In the genomic region with DNA sequence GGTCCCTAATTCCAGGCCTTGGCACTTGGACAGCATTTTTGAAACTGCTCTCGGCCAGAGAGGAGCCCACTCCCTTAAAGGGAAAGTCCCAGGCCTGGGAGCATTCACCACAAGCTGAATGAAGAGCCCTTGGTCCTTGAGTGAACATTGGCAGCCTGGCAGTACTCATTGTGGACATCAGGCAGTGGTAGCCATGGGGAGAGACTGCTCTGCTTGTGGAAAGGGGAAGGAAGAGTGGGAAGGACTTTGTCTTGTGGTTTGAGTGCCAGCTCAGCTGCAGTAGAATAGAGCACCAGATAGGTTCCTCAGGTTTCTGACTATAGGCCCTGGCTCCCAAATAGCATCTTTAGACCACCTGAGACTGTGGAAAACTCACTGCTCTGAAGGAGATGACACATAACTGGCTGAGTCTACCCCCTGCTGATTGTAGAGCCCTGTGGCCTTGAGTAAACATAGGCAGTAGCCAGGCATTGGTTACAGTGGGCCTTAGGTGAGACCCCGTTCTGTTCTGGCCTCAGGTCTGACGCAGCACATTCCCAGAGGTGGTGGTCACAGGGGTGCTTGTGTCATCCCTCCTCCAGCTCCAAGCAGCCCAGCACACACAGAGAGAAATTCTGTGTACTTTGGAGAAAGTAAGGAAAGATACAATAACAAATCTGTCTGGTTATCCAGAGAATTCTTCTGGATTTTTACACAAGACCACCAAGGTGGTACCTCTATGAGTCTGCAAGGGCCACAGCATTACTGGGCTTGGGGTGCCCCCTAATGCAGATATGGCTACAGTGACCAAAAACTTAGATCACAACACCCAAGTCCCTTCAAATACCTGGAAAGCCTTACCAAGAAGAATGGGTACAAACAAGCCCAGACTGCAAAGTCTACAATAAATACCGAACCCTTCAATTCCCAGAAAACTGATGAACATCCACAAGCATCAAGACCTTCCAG, we compare ENCODE assay signal across 11 cellular contexts.
DNase-seq lines count a peak whose midpoint lies in the region; FAIRE-seq and TF ChIP-seq lines count a peak whose summit lies in the region.
"Had no signal": no experiment of that assay in that cellular context is flagged by ENCODE, and none has a peak within 500 bp of the region (broad histone marks: within the 10 kb centered on the region; RNA-seq: fewer than 3 reads in every experiment).

No MANE protein-coding gene starts in this region.

- H3K4me3 Mint-ChIP-seq in osteocyte (ENCODE audit: unreplicated experiment) (no peak overlapping the region), CD14-positive monocyte (no peak overlapping the region)

- peak; percentile 78 to 80 for TF ChIP-seq RAD21 in H1 (IDR thresholded peaks at IDR 0.05 in 1 of 2, conservative IDR thresholded peaks at IDR 0.05 in 1 of 2; ENCODE audit: low read depth in 2 of 2, low read length in 2 of 2)

- H4K5ac ChIP-seq in H1 (ENCODE audit: insufficient read length, low read depth, low read length), result no peak overlapping the region

- H2BK20ac ChIP-seq in H1 (ENCODE audit: low read length), result no peak overlapping the region

- no peak overlapping the region for H3K4ac ChIP-seq in H1 (replicated peaks; ENCODE audit: insufficient read length, low read depth, low read length)

- H3K56ac ChIP-seq in H1 (replicated peaks; ENCODE audit: insufficient read length, low read depth, low read length), result no peak overlapping the region

- no peak for TF ChIP-seq POLR2A in H1 (IDR thresholded peaks at IDR 0.05; ENCODE audit: control extremely low read depth in 1 of 2, low read depth in 2 of 2, low read length in 2 of 2)
- TF ChIP-seq POLR2A in esophagus squamous epithelium (IDR thresholded peaks at IDR 0.05), result no peak

- H3K23ac ChIP-seq in H1 (ENCODE audit: insufficient read length), result no peak overlapping the region

- no peak overlapping the region; the same call in 1 of the 2 replicates for H3K18ac ChIP-seq in H1 (ENCODE audit: extremely low read depth, low read length)

- no peak overlapping the region for H3K14ac ChIP-seq in H1 (ENCODE audit: insufficient read length)

- no peaks in the 10 kb centered on the region for H4K20me1 ChIP-seq in H1 (replicated peaks in 1 of 2; ENCODE audit: control insufficient read depth in 1 of 2, insufficient read depth in 2 of 2, low read length in 2 of 2)

- H3K9ac ChIP-seq in H1 (replicated peaks in 1 of 4; ENCODE audit: extremely low read depth in 1 of 4, low read depth in 3 of 4, low read length in 3 of 4), result no peak overlapping the region

- H4K8ac ChIP-seq in H1 (ENCODE audit: extremely low read depth, insufficient read depth, low read length), result no peak overlapping the region

- no peaks in the 10 kb centered on the region; a peak in 1 of 7 replicates for H3K27me3 ChIP-seq in H1 (replicated peaks in 1 of 4; ENCODE audit: control insufficient read depth in 3 of 4, extremely low read depth in 1 of 4, insufficient read depth in 3 of 4, low read length in 3 of 4)
- no peaks in the 10 kb centered on the region for H3K27me3 ChIP-seq in esophagus squamous epithelium

- no peak overlapping the region for H2BK120ac ChIP-seq in H1 (replicated peaks; ENCODE audit: low read depth, low read length)

- peak overlapping the region; percentile 10 for H3K27ac Mint-ChIP-seq in osteocyte (ENCODE audit: unreplicated experiment)
- H3K27ac Mint-ChIP-seq in CD14-positive monocyte, result no peak overlapping the region

- H2BK12ac ChIP-seq in H1 (ENCODE audit: low read depth, low read length), result no peak overlapping the region; the same call in 1 of the 2 replicates

- peak in 2 of 3 experiments; percentile 44 to 46; a peak in 3 of 4 replicates for TF ChIP-seq CTCF in H1 (IDR thresholded peaks at IDR 0.05; ENCODE audit: control extremely low read depth in 1 of 3, insufficient read depth in 1 of 3, low read depth in 1 of 3, low read length in 3 of 3)
- peak; percentile 52 for TF ChIP-seq CTCF in osteocyte (IDR thresholded peaks at IDR 0.05)
- TF ChIP-seq CTCF in CD14-positive monocyte (IDR thresholded peaks at IDR 0.05), result no peak
- peak in 1 of 6 experiments; percentile 6 for TF ChIP-seq CTCF in esophagus squamous epithelium (IDR thresholded peaks at IDR 0.05)

- H3K79me2 ChIP-seq in H1 (ENCODE audit: control insufficient read depth in 1 of 2, insufficient read depth in 2 of 2, low read length in 2 of 2), result no peaks in the 10 kb centered on the region

- H3K27me3 Mint-ChIP-seq in osteocyte (ENCODE audit: unreplicated experiment) (no peaks in the 10 kb centered on the region), CD14-positive monocyte (ENCODE audit: low read depth in 3 of 3) (no peaks in the 10 kb centered on the region)

- H3K4me1 ChIP-seq in H1 (replicated peaks in 1 of 4; ENCODE audit: control insufficient read depth in 3 of 4, insufficient read depth in 4 of 4, low read length in 3 of 4) (no peaks in the 10 kb centered on the region), esophagus squamous epithelium (no peaks in the 10 kb centered on the region)

- no peaks in the 10 kb centered on the region for H3K36me3 ChIP-seq in H1 (ENCODE audit: control insufficient read depth in 2 of 4, insufficient read depth in 4 of 4, low read length in 3 of 4)
- H3K36me3 ChIP-seq in esophagus squamous epithelium, result no peaks in the 10 kb centered on the region

- CTCF ChIA-PET in H1 (lab: Charles Lee; ENCODE audit: partially characterized antibody), result interaction anchor here (0.5 to 2.0 kb wide), 11 partner anchors 12 to 228 kb away, joined by 3 to 17 read pairs (median 4); a partner anchor contains a TSS

- 0 out of 2 replicates have a peak overlapping the region, but pooled peaks have one; percentile 72 for H2BK15ac ChIP-seq in H1 (ENCODE audit: low read length)

- H2BK5ac ChIP-seq in H1 (ENCODE audit: low read depth, low read length), result no peak overlapping the region

- no peak overlapping the region for H2AK5ac ChIP-seq in H1 (ENCODE audit: low read depth, low read length)

- H3K4me2 ChIP-seq in H1 (ENCODE audit: insufficient read depth in 1 of 2, low read depth in 2 of 2, low read length in 2 of 2), result no peak overlapping the region

- no peak overlapping the region for H2AFZ ChIP-seq in H1 (ENCODE audit: low read length)

- 86% methylated on average over 4 of the region's 4 CpGs; no CpG with 5 or more reads in 1 of the 2 experiments for WGBS in H1 (ENCODE audit: extremely low coverage in 1 of 2, insufficient coverage in 1 of 2, insufficient read length in 1 of 2, insufficient replicate concordance in 2 of 2, low coverage in 1 of 2, low lambda C conversion rate in 2 of 2, missing lambda C conversion rate in 1 of 2), 2 experiments
- 38 to 85% methylated on average over 2 to 3 of the region's 4 CpGs for WGBS in esophagus squamous epithelium, 2 donors

- H3K9me3 ChIP-seq in H1 (ENCODE audit: insufficient read depth in 2 of 2, low read depth in 1 of 2, low read length in 1 of 2) (no peaks in the 10 kb centered on the region), esophagus squamous epithelium (no peaks in the 10 kb centered on the region)

- TF ChIP-seq EP300 in H1 (IDR thresholded peaks at IDR 0.05; ENCODE audit: borderline replicate concordance in 1 of 2, low read depth in 2 of 2, low read length in 2 of 2), result no peak

- POLR2A ChIA-PET in H1 (lab: Charles Lee; ENCODE audit: partially characterized antibody), result no interaction called here

- no peak overlapping the region for H4K91ac ChIP-seq in H1 (replicated peaks; ENCODE audit: insufficient read length, low read length)

- H3K36me3 Mint-ChIP-seq in osteocyte (ENCODE audit: unreplicated experiment) (peaks cover 5% of the 10 kb centered on the region), CD14-positive monocyte (no peaks in the 10 kb centered on the region)

- no peaks in the 10 kb centered on the region for H3K23me2 ChIP-seq in H1 (ENCODE audit: low read depth, low read length)

- no peak for DNase-seq in GM19239 (ENCODE audit: insufficient read length, low spot score)
- DNase-seq in M059J (ENCODE audit: low read depth), result peak; percentile 91
- peak in 1 of 2 experiments; percentile 5 for DNase-seq in H1 (ENCODE audit: low read depth in 1 of 2, low spot score in 2 of 2)
- no peak for DNase-seq in osteocyte (ENCODE audit: extremely low spot score, unreplicated experiment)
- DNase-seq in AG08396 (ENCODE audit: low spot score), result no peak
- no peak for DNase-seq in CD14-positive monocyte (ENCODE audit: low spot score)
- no peak for DNase-seq in esophagus squamous epithelium (lab: John Stamatoyannopoulos, UW)
- DNase-seq: NCI-H2081 treated with DMSO at 0.1 percent for 48 hours; stimulated activated CD4-positive, alpha-beta T cell treated with anti-CD3 and anti-CD28 coated beads, Interleukin-1b, Interleukin-23, amount 100 ng/mL, for 48 hours had no signal

- H3K4me3 ChIP-seq in H1 (ENCODE audit: extremely low read depth in 1 of 4, insufficient read depth in 2 of 4, low read depth in 3 of 4, low read length in 4 of 4) (no peak overlapping the region), esophagus squamous epithelium (no peak overlapping the region)

- peak; percentile 37 for FAIRE-seq in GM19239 (lab: Jason Lieb, UNC)
- FAIRE-seq in H1 (lab: Jason Lieb, UNC), result no peak
- FAIRE-seq: bronchial epithelial cell, frontal cortex had no signal

- H3K9me3 Mint-ChIP-seq in osteocyte (ENCODE audit: unreplicated experiment), result peaks cover 15% of the 10 kb centered on the region
- H3K9me3 Mint-ChIP-seq in CD14-positive monocyte, result peaks cover 4 to 22% (median 10%) of the 10 kb centered on the region in 7 donors

- H3K79me1 ChIP-seq in H1 (ENCODE audit: low read depth, low read length), result no peaks in the 10 kb centered on the region

- no peak overlapping the region for H3K27ac ChIP-seq in H1 (ENCODE audit: low read depth, low read length)
- no peak overlapping the region for H3K27ac ChIP-seq in esophagus squamous epithelium

- peaks cover 9% of the 10 kb centered on the region for H3K4me1 Mint-ChIP-seq in osteocyte (ENCODE audit: unreplicated experiment)
- no peaks in the 10 kb centered on the region for H3K4me1 Mint-ChIP-seq in CD14-positive monocyte

- intact Hi-C loops in CD14-positive monocyte (cut with micrococcal nuclease), result no loop called here
- intact Hi-C loops in esophagus squamous epithelium (cut with DNase I), result no loop called here

TF ChIP-seq in H1, 55 proteins besides CTCF, POLR2A, EP300 and RAD21:
- TF ChIP-seq SP2 (IDR thresholded peaks at IDR 0.05; ENCODE audit: low read length), result no peak
- TF ChIP-seq RNF2 (IDR thresholded peaks at IDR 0.05; ENCODE audit: borderline replicate concordance, low read depth, low read length, missing control alignments, poor library complexity, severe bottlenecking), result no peak
- TF ChIP-seq CTBP2 (IDR thresholded peaks at IDR 0.05; ENCODE audit: borderline replicate concordance, insufficient read depth, insufficient read length, low read length), result no peak
- no peak for TF ChIP-seq SIX5 (IDR thresholded peaks at IDR 0.05; ENCODE audit: low read depth, low read length)
- TF ChIP-seq SP1 (IDR thresholded peaks at IDR 0.05; ENCODE audit: low read depth, low read length), result no peak
- TF ChIP-seq BCL11A (IDR thresholded peaks at IDR 0.05; ENCODE audit: low read depth in 2 of 2, low read length in 2 of 2), result no peak
- no peak for TF ChIP-seq GTF2F1 (IDR thresholded peaks at IDR 0.05; ENCODE audit: borderline replicate concordance, low read depth, low read length)
TF ChIP-seq in H1: peak in this region for 0.
